In the genomic region with DNA sequence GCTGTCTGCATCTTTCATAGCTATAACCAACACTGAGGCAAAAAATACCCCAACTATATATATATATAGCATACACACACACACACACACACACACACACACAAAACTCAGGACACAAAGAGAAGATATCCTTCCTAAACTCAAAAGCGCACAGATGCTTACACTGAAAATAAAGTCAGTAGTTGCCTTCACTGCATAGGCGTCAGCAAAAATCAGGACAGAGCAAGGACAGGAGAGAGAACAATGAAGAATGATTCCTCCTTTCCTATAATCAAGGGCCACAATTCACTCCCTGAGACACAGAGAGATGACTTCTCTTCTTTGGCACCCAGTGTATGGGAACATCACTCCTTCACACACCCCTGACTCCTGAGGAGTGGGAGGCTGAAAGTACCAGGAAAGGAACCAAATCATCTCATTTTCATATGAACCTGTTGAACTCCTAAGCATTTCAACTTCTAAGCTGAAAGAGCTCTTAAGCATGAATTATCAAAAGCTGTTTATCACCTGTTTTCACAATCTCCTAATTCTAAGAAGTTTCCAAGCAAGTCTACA, we compare ENCODE assay signal across 22 cellular contexts.
DNase-seq lines count a peak whose midpoint lies in the region; ATAC-seq, FAIRE-seq and TF ChIP-seq lines count a peak whose summit lies in the region.
"Had no signal": no experiment of that assay in that cellular context is flagged by ENCODE, and none has a peak within 500 bp of the region (broad histone marks: within the 10 kb centered on the region; RNA-seq: fewer than 3 reads in every experiment).

No MANE protein-coding gene starts in this region.

- 93 to 98% (median 96%) methylated on average over 2 of the region's 2 CpGs for WGBS in ovary, 3 donors

- H3K9me3 Mint-ChIP-seq in activated CD4-positive, alpha-beta T cell treated with anti-CD3 and anti-CD28 coated beads, Interleukin-2, amount 10 ng/mL, durations not matched to agents 24 days and 14 days = peaks cover 24% of the 10 kb centered on the region
- H3K9me3 Mint-ChIP-seq in activated naive CD8-positive, alpha-beta T cell treated with anti-CD3 and anti-CD28 coated beads, Interleukin-2, amount 50 U/mL, for 24 hours = peaks cover 6% of the 10 kb centered on the region
- H3K9me3 Mint-ChIP-seq in CD14-positive monocyte = peaks cover 0 to 2% (median 0%) of the 10 kb centered on the region in 7 donors
- H3K9me3 Mint-ChIP-seq: dendritic cell treated with granulocyte-macrophage colony-stimulating factor and Interleukin-4, amounts not matched to agents 40 ng/mL and 50 ng/mL, for 4 days had no signal

- peaks cover 52% of the 10 kb centered on the region for H3K36me3 Mint-ChIP-seq in activated CD4-positive, alpha-beta T cell treated with anti-CD3 and anti-CD28 coated beads, Interleukin-2, amount 10 ng/mL, durations not matched to agents 24 days and 14 days (ENCODE audit: low read depth)
- peaks cover 34% of the 10 kb centered on the region for H3K36me3 Mint-ChIP-seq in activated naive CD8-positive, alpha-beta T cell treated with anti-CD3 and anti-CD28 coated beads, Interleukin-2, amount 50 U/mL, for 24 hours (ENCODE audit: low read depth)
- H3K36me3 Mint-ChIP-seq in CD14-positive monocyte = no peaks in the 10 kb centered on the region

- peaks cover 58% of the 10 kb centered on the region for H3K79me2 ChIP-seq in osteoblast (ENCODE audit: insufficient read depth, low read length)

- H3K4me3 ChIP-seq in osteoblast (ENCODE audit: insufficient read depth, low read length) (no peak overlapping the region), ovary (no peak overlapping the region)
- H3K4me3 ChIP-seq: adrenal gland, cardiac muscle cell, left ventricle myocardium inferior, upper lobe of right lung had no signal

- intact Hi-C loops in activated CD4-positive, alpha-beta T cell treated with anti-CD3 and anti-CD28 coated beads, Interleukin-2, amount 10 ng/mL, durations not matched to agents 24 days and 14 days (cut with micrococcal nuclease) = loop anchor here (1.0 to 5.0 kb wide), 3 partner anchors 8 to 39 kb away; no protein-coding TSS in a partner anchor
- intact Hi-C loops in ovary (cut with DNase I) (no loop called here), CD14-positive monocyte (cut with micrococcal nuclease) (no loop called here)

- H3K4me1 Mint-ChIP-seq in activated CD4-positive, alpha-beta T cell treated with anti-CD3 and anti-CD28 coated beads, Interleukin-2, amount 10 ng/mL, durations not matched to agents 24 days and 14 days = peaks cover 53% of the 10 kb centered on the region
- peaks cover 95% of the 10 kb centered on the region for H3K4me1 Mint-ChIP-seq in activated naive CD8-positive, alpha-beta T cell treated with anti-CD3 and anti-CD28 coated beads, Interleukin-2, amount 50 U/mL, for 24 hours
- no peaks in the 10 kb centered on the region for H3K4me1 Mint-ChIP-seq in CD14-positive monocyte

- peak overlapping the region; percentile 83 for H3K27ac ChIP-seq in osteoblast (ENCODE audit: low read depth, low read length)
- no peak overlapping the region for H3K27ac ChIP-seq in ovary
- H3K27ac ChIP-seq: adrenal gland, cardiac muscle cell, left ventricle myocardium inferior, RWPE1, upper lobe of right lung had no signal

- TF ChIP-seq EP300 in ovary (IDR thresholded peaks at IDR 0.05) = no peak

- H3K4me1 ChIP-seq in osteoblast (ENCODE audit: insufficient read depth, low read length) = peaks cover 27% of the 10 kb centered on the region
- peaks cover 4% of the 10 kb centered on the region for H3K4me1 ChIP-seq in ovary (ENCODE audit: insufficient read depth)
- H3K4me1 ChIP-seq: adrenal gland, upper lobe of right lung had no signal

- H3K27ac Mint-ChIP-seq in activated CD4-positive, alpha-beta T cell treated with anti-CD3 and anti-CD28 coated beads, Interleukin-2, amount 10 ng/mL, durations not matched to agents 24 days and 14 days = peak overlapping the region; percentile 76
- peak overlapping the region; percentile 88 for H3K27ac Mint-ChIP-seq in activated naive CD8-positive, alpha-beta T cell treated with anti-CD3 and anti-CD28 coated beads, Interleukin-2, amount 50 U/mL, for 24 hours
- H3K27ac Mint-ChIP-seq in CD14-positive monocyte = no peak overlapping the region
- H3K27ac Mint-ChIP-seq: dendritic cell treated with granulocyte-macrophage colony-stimulating factor and Interleukin-4, amounts not matched to agents 40 ng/mL and 50 ng/mL, for 4 days had no signal

- peak; percentile 59 for FAIRE-seq in GM19239 (lab: Jason Lieb, UNC)
- FAIRE-seq: endothelial cell of umbilical vein, small intestine had no signal

- ATAC-seq in activated naive CD8-positive, alpha-beta T cell treated with anti-CD3 and anti-CD28 coated beads, Interleukin-2, amount 50 U/mL, for 24 hours = no peak
- ATAC-seq: SK-N-SH treated with all-trans-retinoic acid at 6 μM for 48 hours, upper lobe of right lung had no signal

- no peak overlapping the region for H2AFZ ChIP-seq in osteoblast (ENCODE audit: low read length)

- no peak for TF ChIP-seq POLR2A in ovary (IDR thresholded peaks at IDR 0.05)

- peak overlapping the region; percentile 22 for H3K4me3 Mint-ChIP-seq in activated CD4-positive, alpha-beta T cell treated with anti-CD3 and anti-CD28 coated beads, Interleukin-2, amount 10 ng/mL, durations not matched to agents 24 days and 14 days
- H3K4me3 Mint-ChIP-seq in activated naive CD8-positive, alpha-beta T cell treated with anti-CD3 and anti-CD28 coated beads, Interleukin-2, amount 50 U/mL, for 24 hours = no peak overlapping the region
- H3K4me3 Mint-ChIP-seq in CD14-positive monocyte = no peak overlapping the region
- H3K4me3 Mint-ChIP-seq: dendritic cell treated with granulocyte-macrophage colony-stimulating factor and Interleukin-4, amounts not matched to agents 40 ng/mL and 50 ng/mL, for 4 days had no signal

- DNase-seq in activated CD4-positive, alpha-beta T cell treated with anti-CD3 and anti-CD28 coated beads, Interleukin-2, amount 10 ng/mL, durations not matched to agents 24 days and 14 days = peak; percentile 54
- no peak for DNase-seq in activated CD4-positive, alpha-beta T cell treated with anti-CD3 and anti-CD28 coated beads, Interleukin-2, amount 50 U/mL, for 4 hours
- DNase-seq in GM19239 (ENCODE audit: insufficient read length, low spot score) = no peak
- no peak for DNase-seq in activated naive CD8-positive, alpha-beta T cell treated with anti-CD3 and anti-CD28 coated beads, Interleukin-2, amount 50 U/mL, for 24 hours
- no peak for DNase-seq in osteoblast (ENCODE audit: insufficient read length, low spot score, missing footprints)
- no peak for DNase-seq in ovary
- DNase-seq in activated CD8-positive, alpha-beta memory T cell treated with anti-CD3 and anti-CD28 coated beads, Interleukin-2, amount 50 U/mL, for 4 hours = no peak
- no peak for DNase-seq in CD14-positive monocyte (ENCODE audit: low spot score)
- DNase-seq: activated CD4-positive, alpha-beta T cell treated with anti-CD3 and anti-CD28 coated beads for 1 hour; adrenal gland; left ventricle myocardium inferior; NCI-H1417; NCI-H2107; NCI-H524 treated with DMSO at 0.1 percent for 48 hours; small intestine; stimulated activated CD4-positive, alpha-beta T cell treated with anti-CD3 and anti-CD28 coated beads, Interleukin-4, amount 100 ng/mL, for 24 hours; upper lobe of right lung had no signal

- H4K20me1 ChIP-seq in osteoblast (ENCODE audit: insufficient read depth, low read length) = no peaks in the 10 kb centered on the region

- no peaks in the 10 kb centered on the region for H3K36me3 ChIP-seq in osteoblast (ENCODE audit: insufficient read depth, low read length)
- no peaks in the 10 kb centered on the region for H3K36me3 ChIP-seq in ovary
- H3K36me3 ChIP-seq: adrenal gland, cardiac muscle cell, left ventricle myocardium inferior, upper lobe of right lung had no signal

- H3K27me3 ChIP-seq in osteoblast (ENCODE audit: insufficient read depth, low read length) (no peaks in the 10 kb centered on the region), ovary (no peaks in the 10 kb centered on the region)
- H3K27me3 ChIP-seq: adrenal gland, cardiac muscle cell, upper lobe of right lung had no signal

- no peaks in the 10 kb centered on the region for H3K27me3 Mint-ChIP-seq in activated CD4-positive, alpha-beta T cell treated with anti-CD3 and anti-CD28 coated beads, Interleukin-2, amount 10 ng/mL, durations not matched to agents 24 days and 14 days
- no peaks in the 10 kb centered on the region for H3K27me3 Mint-ChIP-seq in activated naive CD8-positive, alpha-beta T cell treated with anti-CD3 and anti-CD28 coated beads, Interleukin-2, amount 50 U/mL, for 24 hours
- peaks cover 0 to 2% (median 2%) of the 10 kb centered on the region in 3 donors for H3K27me3 Mint-ChIP-seq in CD14-positive monocyte (ENCODE audit: low read depth in 3 of 3)
- H3K27me3 Mint-ChIP-seq: dendritic cell treated with granulocyte-macrophage colony-stimulating factor and Interleukin-4, amounts not matched to agents 40 ng/mL and 50 ng/mL, for 4 days had no signal

- no peak overlapping the region for H3K4me2 ChIP-seq in osteoblast (ENCODE audit: insufficient read depth, low read length)

- no peaks in the 10 kb centered on the region for H3K9me3 ChIP-seq in osteoblast (ENCODE audit: low read depth, low read length)
- H3K9me3 ChIP-seq in ovary = no peaks in the 10 kb centered on the region
- H3K9me3 ChIP-seq: adrenal gland, left ventricle myocardium inferior, upper lobe of right lung had no signal

- TF ChIP-seq CTCF in osteoblast (IDR thresholded peaks at IDR 0.05; ENCODE audit: extremely low read depth, low read depth, low read length) (no peak), ovary (IDR thresholded peaks at IDR 0.05) (no peak), CD14-positive monocyte (IDR thresholded peaks at IDR 0.05) (no peak)

Comparison
In these comparisons a context has a peak if more than half of its experiments do, and no peak if none do; other contexts are left out.
1. H3K27ac Mint-ChIP-seq: peak in activated CD4-positive, alpha-beta T cell treated with anti-CD3 and anti-CD28 coated beads, Interleukin-2, amount 10 ng/mL, durations not matched to agents 24 days and 14 days (single experiment) and activated naive CD8-positive, alpha-beta T cell treated with anti-CD3 and anti-CD28 coated beads, Interleukin-2, amount 50 U/mL, for 24 hours (single experiment); none in CD14-positive monocyte (0 of 7).